ENCODE assay signal across 15 cellular contexts in the genomic region with DNA sequence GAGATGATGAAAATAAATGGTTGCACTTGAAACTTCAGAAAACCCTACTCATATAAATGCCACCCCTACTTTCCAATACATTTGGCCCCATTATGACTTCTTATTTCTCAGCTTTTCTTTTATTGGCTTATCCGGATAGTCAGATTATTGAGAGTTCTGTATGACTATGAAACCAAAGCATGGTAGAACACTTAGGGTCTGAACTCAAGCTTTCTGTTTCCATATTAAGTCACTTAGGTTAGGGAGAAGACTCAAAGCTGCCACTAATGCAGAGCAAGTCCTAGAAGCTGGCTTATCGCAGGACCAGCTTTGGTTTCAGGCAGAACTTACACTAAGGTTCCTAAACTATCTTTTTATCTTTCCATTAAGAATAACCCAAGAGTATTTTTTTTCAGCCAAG.
DNase-seq lines count a peak whose midpoint lies in the region; ATAC-seq lines count a peak whose summit lies in the region.
"Had no signal": no experiment of that assay in that cellular context is flagged by ENCODE, and none has a peak within 500 bp of the region (broad histone marks: within the 10 kb centered on the region; RNA-seq: fewer than 3 reads in every experiment).

No MANE protein-coding gene starts in this region.

- no peaks in the 10 kb centered on the region for H3K36me3 Mint-ChIP-seq in naive thymus-derived CD8-positive, alpha-beta T cell

- H3K9me3 Mint-ChIP-seq in naive thymus-derived CD8-positive, alpha-beta T cell, result peaks cover 0 to 10% (median 0%) of the 10 kb centered on the region in 9 donors

- H3K4me3 Mint-ChIP-seq in naive thymus-derived CD8-positive, alpha-beta T cell, result no peak overlapping the region
- H3K4me3 Mint-ChIP-seq: IgD-negative memory B cell had no signal

- peak; percentile 48 to 75 for ATAC-seq in activated CD4-positive, CD25-positive, alpha-beta regulatory T cell treated with anti-CD3 and anti-CD28 coated beads, Interleukin-2, amount 50 U/mL, for 24 hours
- ATAC-seq in GM19452 (IDR thresholded peaks at IDR 0.05; ENCODE audit: unreplicated experiment) (peak; percentile 55), HG03565 (IDR thresholded peaks at IDR 0.05; ENCODE audit: unreplicated experiment) (peak; percentile 43), left lobe of liver (no peak), GM18868 (IDR thresholded peaks at IDR 0.05; ENCODE audit: unreplicated experiment) (no peak)
- ATAC-seq in stimulated activated naive CD8-positive, alpha-beta T cell treated with anti-CD3 and anti-CD28 coated beads, Interleukin-15, Interleukin-2, amounts not matched to agents 100 U/mL and 50 U/mL, for 24 hours, result peak; percentile 32
- ATAC-seq in naive thymus-derived CD8-positive, alpha-beta T cell, result no peak

- H3K27ac Mint-ChIP-seq in naive thymus-derived CD8-positive, alpha-beta T cell, result no peak overlapping the region
- H3K27ac Mint-ChIP-seq: IgD-negative memory B cell had no signal

- POLR2A ChIA-PET in naive thymus-derived CD8-positive, alpha-beta T cell (lab: Charles Lee), result no interaction called here

- peaks cover 7 to 19% (median 14%) of the 10 kb centered on the region in 5 donors for H3K27me3 Mint-ChIP-seq in naive thymus-derived CD8-positive, alpha-beta T cell
- H3K27me3 Mint-ChIP-seq: IgD-negative memory B cell had no signal

- peaks cover 0 to under 1% (median 0%) of the 10 kb centered on the region in 4 donors for H3K4me1 Mint-ChIP-seq in naive thymus-derived CD8-positive, alpha-beta T cell

- no peak for DNase-seq in activated CD4-positive, CD25-positive, alpha-beta regulatory T cell treated with anti-CD3 and anti-CD28 coated beads, Interleukin-2, amount 50 U/mL, for 72 hours
- DNase-seq in stimulated activated naive CD8-positive, alpha-beta T cell treated with anti-CD3 and anti-CD28 coated beads, Interleukin-15, Interleukin-2, amounts not matched to agents 100 U/mL and 50 U/mL, for 24 hours, result no peak
- DNase-seq in left lobe of liver (ENCODE audit: low spot score), result no peak
- no peak for DNase-seq in naive thymus-derived CD8-positive, alpha-beta T cell
- DNase-seq: AML-193, DMS79, Karpas-422, NCI-H1092 treated with DMSO at 0.1 percent for 48 hours, NCI-H1694, NCI-H526 had no signal

Comparison
In these comparisons a context has a peak if more than half of its experiments do, and no peak if none do; other contexts are left out.
1. ATAC-seq: peak in activated CD4-positive, CD25-positive, alpha-beta regulatory T cell treated with anti-CD3 and anti-CD28 coated beads, Interleukin-2, amount 50 U/mL, for 24 hours (2 of 2), GM19452 (single experiment), HG03565 (single experiment) and stimulated activated naive CD8-positive, alpha-beta T cell treated with anti-CD3 and anti-CD28 coated beads, Interleukin-15, Interleukin-2, amounts not matched to agents 100 U/mL and 50 U/mL, for 24 hours (single experiment); none in left lobe of liver (single experiment), GM18868 (single experiment) and naive thymus-derived CD8-positive, alpha-beta T cell (0 of 2).